Comparison of ENCODE assay signal across 9 cellular contexts in the genomic region with DNA sequence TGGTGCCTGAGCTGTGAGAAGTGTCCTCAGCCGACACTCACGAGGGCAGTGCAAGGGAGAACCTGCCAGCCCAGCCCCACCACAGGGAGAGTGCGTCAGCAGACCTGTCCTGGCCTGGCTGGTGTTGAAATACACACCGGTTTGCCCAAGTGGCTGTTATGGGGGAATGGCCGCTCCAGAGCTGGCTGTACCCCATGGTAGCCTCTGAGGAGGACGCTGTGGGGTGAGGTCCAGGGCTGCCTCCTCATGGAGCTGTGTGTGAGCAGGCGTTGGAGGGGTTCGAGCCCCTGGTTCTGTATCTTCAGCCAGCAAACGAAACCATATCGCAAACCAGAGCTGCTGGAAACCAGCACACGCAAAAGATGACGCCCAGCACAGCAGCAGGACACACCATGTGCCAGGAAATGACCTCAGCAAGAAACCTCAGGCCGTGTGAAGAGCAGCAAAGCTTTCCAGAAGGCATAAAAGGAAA. TPM values are rescaled to one million over a fixed set of nuclear protein-coding genes. Genes with fewer than 3 reads are reported as not detected.
A peak's percentile ranks its signal among the peaks of the same experiment; 100 is the strongest.
DNase-seq lines count a peak whose midpoint lies in the region; ATAC-seq, FAIRE-seq and TF ChIP-seq lines count a peak whose summit lies in the region.
"Had no signal": no experiment of that assay in that cellular context is flagged by ENCODE, and none has a peak within 500 bp of the region (broad histone marks: within the 10 kb centered on the region; RNA-seq: fewer than 3 reads in every experiment).

No MANE protein-coding gene starts in this region.

- no peaks in the 10 kb centered on the region for H3K9me3 Mint-ChIP-seq in activated T-helper 2 cell treated with anti-CD3 and anti-CD28 coated beads, Interferon-gamma antibody, Interleukin-2, Interleukin-4, amounts not matched to agents 10 μg/mL and 5 μg/mL and 100 μg/mL, durations not matched to agents 14 hours and 24 hours and 36 hours
- no peaks in the 10 kb centered on the region for H3K9me3 Mint-ChIP-seq in progenitor cell of endocrine pancreas (ENCODE audit: low read depth)

- in situ Hi-C loops in G401 (cut with HindIII; ENCODE audit: low sequenced_read_pairs) (no loop called here), gastrocnemius medialis (cut with MboI; ENCODE audit: low sequenced_read_pairs in 4 of 4) (loop anchor here in 1 of 4 donors (25.0 kb wide), 1 partner anchor 188 kb away; a partner anchor contains a TSS)

- peak overlapping the region; percentile 95 to 99 (median 96) for H3K27ac ChIP-seq in gastrocnemius medialis

- no peaks in the 10 kb centered on the region for H3K36me3 ChIP-seq in gastrocnemius medialis

- FAIRE-seq in urothelium cell line (lab: Jason Lieb, UNC), result no peak

- peaks cover 10% of the 10 kb centered on the region for H3K4me1 Mint-ChIP-seq in activated T-helper 2 cell treated with anti-CD3 and anti-CD28 coated beads, Interferon-gamma antibody, Interleukin-2, Interleukin-4, amounts not matched to agents 10 μg/mL and 5 μg/mL and 100 μg/mL, durations not matched to agents 14 hours and 24 hours and 36 hours (ENCODE audit: low read depth)
- H3K4me1 Mint-ChIP-seq in progenitor cell of endocrine pancreas (ENCODE audit: low read depth), result no peaks in the 10 kb centered on the region

- peak; percentile 71 to 82 for ATAC-seq in gastrocnemius medialis
- no peak for ATAC-seq in GM21381 (IDR thresholded peaks at IDR 0.05; ENCODE audit: unreplicated experiment)
- ATAC-seq in GM21786 (IDR thresholded peaks at IDR 0.05; ENCODE audit: unreplicated experiment), result no peak

- H3K27me3 ChIP-seq in gastrocnemius medialis, result no peaks in the 10 kb centered on the region

- no peaks in the 10 kb centered on the region for H3K9me3 ChIP-seq in gastrocnemius medialis

- no peak overlapping the region for H3K4me3 Mint-ChIP-seq in activated T-helper 2 cell treated with anti-CD3 and anti-CD28 coated beads, Interferon-gamma antibody, Interleukin-2, Interleukin-4, amounts not matched to agents 10 μg/mL and 5 μg/mL and 100 μg/mL, durations not matched to agents 14 hours and 24 hours and 36 hours (ENCODE audit: low read depth)
- H3K4me3 Mint-ChIP-seq in progenitor cell of endocrine pancreas (ENCODE audit: low read depth), result no peak overlapping the region

- peak overlapping the region; percentile 33 for H3K27ac Mint-ChIP-seq in activated T-helper 2 cell treated with anti-CD3 and anti-CD28 coated beads, Interferon-gamma antibody, Interleukin-2, Interleukin-4, amounts not matched to agents 10 μg/mL and 5 μg/mL and 100 μg/mL, durations not matched to agents 14 hours and 24 hours and 36 hours
- H3K27ac Mint-ChIP-seq in progenitor cell of endocrine pancreas, result no peak overlapping the region

- DNase-seq in G401 (ENCODE audit: low spot score) (peak; percentile 74), foreskin melanocyte (peak; percentile 86), gastrocnemius medialis (peak; percentile 95 to 97), progenitor cell of endocrine pancreas (ENCODE audit: low spot score, unreplicated experiment) (no peak), urothelium cell line (ENCODE audit: low spot score) (no peak)
- no peak for DNase-seq in activated T-helper 2 cell treated with anti-CD3 and anti-CD28 coated beads, Interferon-gamma antibody, Interleukin-2, Interleukin-4, amounts not matched to agents 10 μg/mL and 5 μg/mL and 100 μg/mL, durations not matched to agents 14 hours and 24 hours and 36 hours (ENCODE audit: low spot score)
- DNase-seq: NCI-H2081 had no signal

- H3K36me3 Mint-ChIP-seq in activated T-helper 2 cell treated with anti-CD3 and anti-CD28 coated beads, Interferon-gamma antibody, Interleukin-2, Interleukin-4, amounts not matched to agents 10 μg/mL and 5 μg/mL and 100 μg/mL, durations not matched to agents 14 hours and 24 hours and 36 hours (ENCODE audit: low read depth), result no peaks in the 10 kb centered on the region
- H3K36me3 Mint-ChIP-seq in progenitor cell of endocrine pancreas (ENCODE audit: insufficient read depth), result peaks cover 3% of the 10 kb centered on the region

- intact Hi-C loops in activated T-helper 2 cell treated with anti-CD3 and anti-CD28 coated beads, Interferon-gamma antibody, Interleukin-2, Interleukin-4, amounts not matched to agents 10 μg/mL and 5 μg/mL and 100 μg/mL, durations not matched to agents 14 hours and 24 hours and 36 hours (cut with micrococcal nuclease), result no loop called here
- intact Hi-C loops in gastrocnemius medialis (cut with DNase I; ENCODE audit: low total_unique reads), result loop anchor here (1.0 to 2.0 kb wide), 2 partner anchors 38 to 49 kb away; no protein-coding TSS in a partner anchor

- no peaks in the 10 kb centered on the region for H3K27me3 Mint-ChIP-seq in activated T-helper 2 cell treated with anti-CD3 and anti-CD28 coated beads, Interferon-gamma antibody, Interleukin-2, Interleukin-4, amounts not matched to agents 10 μg/mL and 5 μg/mL and 100 μg/mL, durations not matched to agents 14 hours and 24 hours and 36 hours (ENCODE audit: low read depth)
- H3K27me3 Mint-ChIP-seq in progenitor cell of endocrine pancreas, result no peaks in the 10 kb centered on the region

- TF ChIP-seq POLR2A in gastrocnemius medialis (IDR thresholded peaks at IDR 0.05), result peak; percentile 25 to 47

- H3K4me3 ChIP-seq in gastrocnemius medialis, result peak overlapping the region; percentile 25 to 48 (median 34)

- TF ChIP-seq CTCF in gastrocnemius medialis (IDR thresholded peaks at IDR 0.05 in 4 of 5, conservative IDR thresholded peaks at IDR 0.05 in 1 of 5) (peak in 1 of 5 experiments; percentile 8), progenitor cell of endocrine pancreas (IDR thresholded peaks at IDR 0.05; ENCODE audit: unreplicated experiment) (no peak)

- H3K4me1 ChIP-seq in gastrocnemius medialis, result peaks cover 59 to 69% of the 10 kb centered on the region in 2 donors

RNA-seq across cellular contexts. Expression of a gene that starts 9.3 kb away (rescaled TPM):
- 19.9 and 30.6 TPM in 2 replicates for total RNA-seq in G401 (2014; rRNA removed; shearing (Covaris generic))
- total RNA-seq in activated T-helper 2 cell treated with anti-CD3 and anti-CD28 coated beads, Interferon-gamma antibody, Interleukin-2, Interleukin-4, amounts not matched to agents 10 μg/mL and 5 μg/mL and 100 μg/mL, durations not matched to agents 14 hours and 24 hours and 36 hours, result 16.9 and 17.0 TPM in 2 replicates
- total RNA-seq in gastrocnemius medialis (100 to 1,000 TPM; 155 to 450 (median 216) TPM), progenitor cell of endocrine pancreas (24.5 and 26.5 TPM in 2 replicates)

Comparison
In these comparisons a context has a peak if more than half of its experiments do, and no peak if none do; other contexts are left out.
1. DNase-seq: peak in G401 (single experiment), foreskin melanocyte (single experiment) and gastrocnemius medialis (2 of 2); none in activated T-helper 2 cell treated with anti-CD3 and anti-CD28 coated beads, Interferon-gamma antibody, Interleukin-2, Interleukin-4, amounts not matched to agents 10 μg/mL and 5 μg/mL and 100 μg/mL, durations not matched to agents 14 hours and 24 hours and 36 hours (single experiment), progenitor cell of endocrine pancreas (single experiment) and urothelium cell line (single experiment).
2. ATAC-seq: peak in gastrocnemius medialis (2 of 2); none in GM21381 (single experiment) and GM21786 (single experiment).